In the genomic region with DNA sequence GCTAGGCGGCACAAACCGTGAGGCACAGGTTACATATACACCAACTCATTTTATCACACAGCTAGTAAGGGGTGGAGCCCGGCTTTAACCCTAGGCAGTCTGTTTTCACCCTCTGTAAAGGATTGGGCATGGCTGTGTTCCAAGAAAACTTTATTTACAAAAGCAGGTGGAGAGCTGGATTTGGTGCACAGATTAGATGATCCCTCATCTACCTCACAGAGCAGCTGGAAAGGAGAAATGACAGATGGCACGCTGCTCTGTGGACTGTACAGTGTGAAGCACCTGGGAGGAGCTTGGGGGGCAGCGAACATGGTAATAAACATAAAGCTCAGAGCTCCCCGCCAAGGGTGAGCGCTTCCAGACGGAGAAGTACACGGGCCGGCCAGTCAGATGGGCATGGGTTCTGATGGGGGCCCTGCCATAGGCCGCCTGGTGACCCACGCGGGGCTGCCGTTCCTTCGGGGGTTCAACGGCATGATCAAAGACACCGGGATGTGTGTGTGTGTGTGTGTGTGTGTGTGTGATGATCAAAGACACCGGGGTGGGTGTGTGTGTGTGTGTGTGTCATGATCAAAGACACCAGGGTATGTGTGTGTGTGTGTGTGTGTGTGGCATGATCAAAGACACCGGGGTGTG, we compare ENCODE assay signal across 8 cellular contexts. TPM values are rescaled to one million over a fixed set of nuclear protein-coding genes. Genes with fewer than 3 reads are reported as not detected.
DNase-seq lines count a peak whose midpoint lies in the region; TF ChIP-seq lines count a peak whose summit lies in the region.

No MANE protein-coding gene starts in this region.

- H3K36me3 Mint-ChIP-seq in glutamatergic neuron (ENCODE audit: unreplicated experiment) (no peaks in the 10 kb centered on the region), type B pancreatic cell (peaks cover 12% of the 10 kb centered on the region)

- H3K4me3 Mint-ChIP-seq in glutamatergic neuron (ENCODE audit: unreplicated experiment) (peak overlapping the region; percentile 78), type B pancreatic cell (peak overlapping the region; percentile 83)

- H3K9me3 Mint-ChIP-seq in glutamatergic neuron (ENCODE audit: unreplicated experiment) = peaks cover 10% of the 10 kb centered on the region
- H3K9me3 Mint-ChIP-seq in type B pancreatic cell = no peaks in the 10 kb centered on the region

- H3K27ac Mint-ChIP-seq in glutamatergic neuron (ENCODE audit: unreplicated experiment) (peak overlapping the region; percentile 24), type B pancreatic cell (peak overlapping the region; percentile 10)

- H3K4me1 Mint-ChIP-seq in glutamatergic neuron (ENCODE audit: low read depth, unreplicated experiment) (peaks cover 8% of the 10 kb centered on the region), type B pancreatic cell (ENCODE audit: unreplicated experiment) (peaks cover 25% of the 10 kb centered on the region)

- DNase-seq in stimulated activated CD4-positive, alpha-beta T cell treated with anti-CD3 and anti-CD28 coated beads, Interleukin-4, amount 100 ng/mL, for 24 hours = peak; percentile 12
- no peak for DNase-seq in stimulated activated CD4-positive, alpha-beta T cell treated with anti-CD3 and anti-CD28 coated beads, Interleukin-2, amount 100 ng/mL, for 48 hours
- peak; percentile 13 for DNase-seq in T-helper 9 cell
- no peak for DNase-seq in glutamatergic neuron
- peak; percentile 54 for DNase-seq in type B pancreatic cell (ENCODE audit: extremely low spot score, unreplicated experiment)
- no peak for DNase-seq in COLO829 (ENCODE audit: low spot score)
- no peak for DNase-seq in putamen (ENCODE audit: low spot score)
- DNase-seq in NCI-H446 treated with DMSO at 0.1 percent for 48 hours (lab: John Stamatoyannopoulos, UW) = no peak

- H3K27me3 Mint-ChIP-seq in glutamatergic neuron (ENCODE audit: unreplicated experiment) (peaks cover 4% of the 10 kb centered on the region), type B pancreatic cell (no peaks in the 10 kb centered on the region)

- no peak for TF ChIP-seq CTCF in glutamatergic neuron (IDR thresholded peaks at IDR 0.05; ENCODE audit: partially characterized antibody, unreplicated experiment)
- no peak for TF ChIP-seq CTCF in type B pancreatic cell (conservative IDR thresholded peaks at IDR 0.05)

RNA-seq across cellular contexts. Expression of gene TMEM177, which starts 0.9 kb away (rescaled TPM):
- total RNA-seq in glutamatergic neuron (ENCODE audit: unreplicated experiment) = 21.1 TPM
- total RNA-seq in type B pancreatic cell (ENCODE audit: low replicate concordance) = 16.9 and 19.0 TPM in 2 replicates

Comparison
In these comparisons a context has a peak if more than half of its experiments do, and no peak if none do; other contexts are left out.
1. DNase-seq: peak in stimulated activated CD4-positive, alpha-beta T cell treated with anti-CD3 and anti-CD28 coated beads, Interleukin-4, amount 100 ng/mL, for 24 hours (single experiment), T-helper 9 cell (single experiment) and type B pancreatic cell (single experiment); none in stimulated activated CD4-positive, alpha-beta T cell treated with anti-CD3 and anti-CD28 coated beads, Interleukin-2, amount 100 ng/mL, for 48 hours (0 of 2), glutamatergic neuron (single experiment), COLO829 (single experiment), putamen (single experiment) and NCI-H446 treated with DMSO at 0.1 percent for 48 hours (single experiment).